In genomic region chr7:99146979-99147378, GRCh38 we compare ENCODE assay signal across 23 cellular contexts.
"Had no signal": no experiment of that assay in that cellular context is flagged by ENCODE, and none has a peak within 500 bp of the region (broad histone marks: within the 10 kb centered on the region; RNA-seq: fewer than 3 reads in every experiment).

No MANE protein-coding gene starts in this region.

- H3K36me3 Mint-ChIP-seq: naive B cell had no signal

- H3K36me3 ChIP-seq: neutrophil, tibial nerve had no signal

- H3K9me3 ChIP-seq: neutrophil, testis, tibial nerve had no signal

- H3K4me2 ChIP-seq: hepatocyte had no signal

- DNase-seq: effector CD4-positive, alpha-beta T cell; endodermal cell; erythroblast; foreskin melanocyte; head of caudate nucleus; kidney; left colon; left ventricle myocardium superior; mesenchymal stem cell; naive B cell; nephron progenitor cell; stimulated activated CD4-positive, alpha-beta T cell treated with anti-CD3 and anti-CD28 coated beads, Interleukin-2, amount 100 ng/mL, for 24 hours; stimulated activated CD4-positive, alpha-beta T cell treated with anti-CD3 and anti-CD28 coated beads, Interleukin-4, amount 100 ng/mL, for 4 hours; stimulated activated naive B cell treated with anti-CD40 and anti-IgM and Interleukin-4, amounts not matched to agents 10 μg/mL and 1 μg/mL and 100 μg/mL, for 72 hours; stimulated activated naive CD8-positive, alpha-beta T cell treated with anti-CD3 and anti-CD28 coated beads, Interleukin-15, amount 100 ng/mL, for 72 hours; testis had no signal

- H3K4me3 ChIP-seq: coronary artery, hepatocyte, lung, skin epidermis, testis, tibial nerve had no signal

- H3K27ac Mint-ChIP-seq: endodermal cell; nephron progenitor cell; stimulated activated naive B cell treated with anti-CD40 and anti-IgM and Interleukin-4, amounts not matched to agents 10 μg/mL and 1 μg/mL and 100 μg/mL, for 72 hours; stimulated activated naive CD8-positive, alpha-beta T cell treated with anti-CD3 and anti-CD28 coated beads, Interleukin-15, amount 100 ng/mL, for 72 hours had no signal

- ATAC-seq: left colon; left ventricle myocardium superior; sciatic nerve; stimulated activated naive B cell treated with anti-CD40 and anti-IgM and Interleukin-4, amounts not matched to agents 10 μg/mL and 1 μg/mL and 100 μg/mL, for 72 hours; stimulated activated naive CD8-positive, alpha-beta T cell treated with anti-CD3 and anti-CD28 coated beads, Interleukin-15, amount 100 ng/mL, for 72 hours had no signal

- H3K27me3 Mint-ChIP-seq: stimulated activated naive CD8-positive, alpha-beta T cell treated with anti-CD3 and anti-CD28 coated beads, Interleukin-15, amount 100 ng/mL, for 72 hours had no signal

- H3K4me3 Mint-ChIP-seq: endodermal cell; nephron progenitor cell; stimulated activated naive B cell treated with anti-CD40 and anti-IgM and Interleukin-4, amounts not matched to agents 10 μg/mL and 1 μg/mL and 100 μg/mL, for 72 hours; stimulated activated naive CD8-positive, alpha-beta T cell treated with anti-CD3 and anti-CD28 coated beads, Interleukin-15, amount 100 ng/mL, for 72 hours had no signal

- H2AFZ ChIP-seq: hepatocyte had no signal

- H3K27ac ChIP-seq: coronary artery, hepatocyte, neutrophil, skin epidermis, testis, tibial nerve had no signal

- H3K27me3 ChIP-seq: hepatocyte, testis, tibial nerve had no signal

- H3K9me3 Mint-ChIP-seq: endodermal cell; nephron progenitor cell; stimulated activated naive CD8-positive, alpha-beta T cell treated with anti-CD3 and anti-CD28 coated beads, Interleukin-15, amount 100 ng/mL, for 72 hours had no signal
